Comparison of ENCODE assay signal across 8 cellular contexts in genomic region chr9:133459476-133460404, GRCh38. TPM values are rescaled to one million over a fixed set of nuclear protein-coding genes. Genes with fewer than 3 reads are reported as not detected.
DNase-seq lines count a peak whose midpoint lies in the region; ATAC-seq and TF ChIP-seq lines count a peak whose summit lies in the region.

Gene CACFD1, plus strand, starts transcription at chr9:133459978. Its CDS starts 89 bp downstream, at chr9:133460067.

- peak within 1 kb of the TSS; percentile 33; the same call in 1 of the 2 replicates for H3K18ac ChIP-seq in IMR-90 (ENCODE audit: low read depth, low read length)

- no peaks in the 10 kb centered on the region for H3K27me3 ChIP-seq in IMR-90 (ENCODE audit: control insufficient read depth, insufficient read depth, low read length)
- peaks cover 20% of the 10 kb centered on the region for H3K27me3 ChIP-seq in OCI-LY3 (ENCODE audit: low read depth, low read length)

- peak within 1 kb of the TSS; percentile 74 for H2BK5ac ChIP-seq in IMR-90 (ENCODE audit: low read depth, low read length, poor library complexity, severe bottlenecking)

- intact Hi-C loops in IMR-90 (cut with micrococcal nuclease), result loop anchor here (5.0 kb wide), 1 partner anchor 37 kb away; the partner anchor contains the start of gene ADAMTS13

- peak within 1 kb of the TSS; percentile 70 for H4K91ac ChIP-seq in IMR-90 (ENCODE audit: insufficient read depth, low read depth, low read length)

- H2BK120ac ChIP-seq in IMR-90 (ENCODE audit: low read depth, low read length), result peak within 1 kb of the TSS; percentile 77

- peak within 1 kb of the TSS; percentile 92 for H3K14ac ChIP-seq in IMR-90 (replicated peaks; ENCODE audit: low read depth, low read length)

- in situ Hi-C loops in IMR-90 (cut with MboI; ENCODE audit: low sequenced_read_pairs), result no loop called here

- TF ChIP-seq RAD21 in IMR-90 (IDR thresholded peaks at IDR 0.05; ENCODE audit: low read length), result no peak

- H3K23ac ChIP-seq in IMR-90 (ENCODE audit: low read depth, low read length), result peak within 1 kb of the TSS; percentile 87; the same call in 1 of the 2 replicates

- peak within 1 kb of the TSS; percentile 34 for H4K5ac ChIP-seq in IMR-90 (ENCODE audit: low read depth, low read length)

- no peaks in the 10 kb centered on the region for H3K79me2 ChIP-seq in OCI-LY3 (ENCODE audit: low read length)

- H2AK9ac ChIP-seq in IMR-90 (replicated peaks; ENCODE audit: low read depth, low read length, poor library complexity), result peak within 1 kb of the TSS; percentile 95

- H3K4me2 ChIP-seq in IMR-90 (ENCODE audit: low read depth, low read length), result peak within 1 kb of the TSS; percentile 81
- peak within 1 kb of the TSS; percentile 94 for H3K4me2 ChIP-seq in OCI-LY3 (ENCODE audit: low read length)

- no peaks in the 10 kb centered on the region for H4K20me1 ChIP-seq in IMR-90 (ENCODE audit: insufficient read depth, low read length)
- no peaks in the 10 kb centered on the region for H4K20me1 ChIP-seq in OCI-LY3 (ENCODE audit: insufficient read depth, low read length)

- dilution Hi-C loops in IMR-90 (cut with HindIII; ENCODE audit: low sequenced_read_pairs, unreplicated experiment), result no loop called here

- 0% methylated on average over 18 of the region's 86 CpGs; no CpG with 5 or more reads in 1 of the 2 experiments for WGBS in IMR-90 (ENCODE audit: extremely low coverage in 2 of 2, insufficient read length in 1 of 2), 2 experiments

- peak within 1 kb of the TSS; percentile 73 for H3K4me3 ChIP-seq in IMR-90 (ENCODE audit: insufficient read depth, low read depth, low read length)
- peak within 1 kb of the TSS; percentile 83 for H3K4me3 ChIP-seq in OCI-LY3 (ENCODE audit: low read length)
- peak within 1 kb of the TSS; percentile 78 for H3K4me3 ChIP-seq in epithelial cell of proximal tubule (ENCODE audit: low read depth, low read length)

- H3K56ac ChIP-seq in IMR-90 (ENCODE audit: extremely low read depth, insufficient read depth, low read length), result no peak within 1 kb of the TSS

- TF ChIP-seq POLR2A in IMR-90 (IDR thresholded peaks at IDR 0.05; ENCODE audit: low read depth, low read length), result peak; percentile 77

- CTCF ChIA-PET in IMR-90 (lab: Yijun Ruan, JAX), result no interaction called here

- POLR2A ChIA-PET in IMR-90 (lab: Charles Lee; ENCODE audit: unreplicated experiment), result interaction anchor here (0.8 kb wide), 1 partner anchor 15 kb away, joined by 3 read pairs; no protein-coding TSS in a partner anchor

- TF ChIP-seq CTCF in IMR-90 (conservative IDR thresholded peaks at IDR 0.05; ENCODE audit: low read depth, low read length), result no peak
- TF ChIP-seq CTCF in OCI-LY3 (IDR thresholded peaks at IDR 0.05; ENCODE audit: low read depth, low read length), result no peak
- TF ChIP-seq CTCF in epithelial cell of proximal tubule (conservative IDR thresholded peaks at IDR 0.05; ENCODE audit: low read depth, low read length), result no peak

- peaks cover 0 to 6% of the 10 kb centered on the region in 2 experiments; a peak in 3 of 4 replicates for H3K79me1 ChIP-seq in IMR-90 (ENCODE audit: low read depth in 1 of 2, low read length in 2 of 2)

- DNase-seq in D341Med (ENCODE audit: low spot score) (peak; percentile 97), IMR-90 (peak; percentile 81), activated T-cell treated with anti-CD3 and anti-CD28 coated beads for 48 hours (ENCODE audit: low read depth) (peak; percentile 89), epithelial cell of proximal tubule (ENCODE audit: low read depth) (peak; percentile 43), mucosa of gallbladder (ENCODE audit: low spot score) (peak; percentile 97)
- peak; percentile 77 to 84 for DNase-seq in stimulated activated CD8-positive, alpha-beta memory T cell treated with anti-CD3 and anti-CD28 coated beads, Interleukin-4, amount 100 ng/mL, for 1 hour (ENCODE audit: low read depth in 2 of 2, low spot score in 1 of 2)

- H2BK20ac ChIP-seq in IMR-90 (ENCODE audit: low read depth, low read length), result no peak within 1 kb of the TSS

- H2AFZ ChIP-seq in IMR-90 (replicated peaks; ENCODE audit: low read length, poor library complexity) (peak within 1 kb of the TSS; percentile 100), OCI-LY3 (ENCODE audit: low read depth, low read length) (peak within 1 kb of the TSS; percentile 80)

- peak within 1 kb of the TSS; percentile 57 to 94 for H4K8ac ChIP-seq in IMR-90 (ENCODE audit: low read depth in 2 of 2, low read length in 2 of 2)

- peak within 1 kb of the TSS; percentile 91 for H2AK5ac ChIP-seq in IMR-90 (ENCODE audit: low read depth, low read length)

- H3K4me1 ChIP-seq in IMR-90 (ENCODE audit: control insufficient read depth, insufficient read depth, low read length) (peaks cover 7% of the 10 kb centered on the region; the same call in 1 of the 2 replicates), OCI-LY3 (ENCODE audit: low read length) (peaks cover 20% of the 10 kb centered on the region)

- peak within 1 kb of the TSS; percentile 73 for H3K27ac ChIP-seq in IMR-90 (ENCODE audit: insufficient read depth, low read length)
- peak within 1 kb of the TSS; percentile 59 for H3K27ac ChIP-seq in OCI-LY3 (ENCODE audit: low read length)

- no TSS peak for BruUV-seq in IMR-90 (replicated peaks; lab: Mats Ljungman, UMichigan)

- H3K9me1 ChIP-seq in IMR-90 (ENCODE audit: insufficient read depth, low read length), result 0 out of 2 replicates have a peak, but pooled peaks cover 4% of the 10 kb centered on the region

- peak within 1 kb of the TSS; percentile 92 for H3K4ac ChIP-seq in IMR-90 (ENCODE audit: low read depth, low read length)

- no peaks in the 10 kb centered on the region for H3K36me3 ChIP-seq in IMR-90 (ENCODE audit: control insufficient read depth, insufficient read depth, low read length)
- H3K36me3 ChIP-seq in OCI-LY3 (replicated peaks; ENCODE audit: low read depth, low read length), result no peaks in the 10 kb centered on the region

- peak within 1 kb of the TSS; percentile 80 for H3K9ac ChIP-seq in IMR-90 (ENCODE audit: low read depth, low read length)
- H3K9ac ChIP-seq in OCI-LY3 (ENCODE audit: low read length), result peak within 1 kb of the TSS; percentile 73

- ATAC-seq in GM21526 (IDR thresholded peaks at IDR 0.05; ENCODE audit: low FRiP score, unreplicated experiment), result peak; percentile 69
- peak; percentile 93 for ATAC-seq in IMR-90 (ENCODE audit: low read depth)

- H2BK15ac ChIP-seq in IMR-90 (ENCODE audit: low read depth, low read length), result peak within 1 kb of the TSS; percentile 9; the same call in 2 of the 3 replicates

- no peaks in the 10 kb centered on the region for H3K9me3 ChIP-seq in IMR-90 (ENCODE audit: control insufficient read depth, insufficient read depth, low read length)
- no peaks in the 10 kb centered on the region for H3K9me3 ChIP-seq in OCI-LY3 (ENCODE audit: insufficient read depth, low read length)

TF ChIP-seq in IMR-90, 13 proteins besides CTCF, POLR2A, EP300 and RAD21:
- TF ChIP-seq RFX5 (IDR thresholded peaks at IDR 0.05; ENCODE audit: low read depth, low read length) (no peak), MAZ (IDR thresholded peaks at IDR 0.05; ENCODE audit: borderline replicate concordance, low read depth, low read length) (peak; percentile 57)

RNA-seq across cellular contexts. Expression of gene CACFD1, which starts in this region (rescaled TPM):
- 1.9 and 2.0 TPM in 2 replicates for total RNA-seq in IMR-90 (2012; rRNA removed)
- polyA plus RNA-seq in IMR-90 (2012; rRNA removed), result 5.9 and 6.6 TPM in 2 replicates
- polyA plus RNA-seq in IMR-90 (2012; cell fraction: cytosol; rRNA removed), result 7.2 and 9.9 TPM in 2 replicates
- polyA plus RNA-seq in IMR-90 (2012; cell fraction: nucleus; rRNA removed; ENCODE audit: low replicate concordance), result 10.0 and 21.9 TPM in 2 replicates
- total RNA-seq in epithelial cell of proximal tubule, result 4.3 and 11.0 TPM in 2 replicates
- 79.3 TPM for total RNA-seq in mucosa of gallbladder

Comparison
In these comparisons a context has a peak if more than half of its experiments do, and no peak if none do; other contexts are left out.
1. Peak in every context shown above with its lines: DNase-seq, ATAC-seq, H3K4me3 ChIP-seq and H3K27ac ChIP-seq.
2. DNase-seq: peak in every context shown above with its lines; median percentile 97 in D341Med; 97 in mucosa of gallbladder; 89 in activated T-cell treated with anti-CD3 and anti-CD28 coated beads for 48 hours; 81 in IMR-90; 80 in stimulated activated CD8-positive, alpha-beta memory T cell treated with anti-CD3 and anti-CD28 coated beads, Interleukin-4, amount 100 ng/mL, for 1 hour; 43 in epithelial cell of proximal tubule.